ENCODE assay signal across 1 cellular context in genomic region chr14:90827919-90828610, GRCh38.
TF ChIP-seq lines count a peak whose summit lies in the region.

No MANE protein-coding gene starts in this region.

TF ChIP-seq in HEK293, 187 proteins besides CTCF, POLR2A, EP300 and RAD21 (continued from another document and continues in another):
- peak; percentile 69 for TF ChIP-seq ZBTB26 (tag by site-specific recombination; optimal IDR thresholded peaks at IDR 0.05)
- TF ChIP-seq ZNF174 (tag by site-specific recombination; IDR thresholded peaks at IDR 0.05) = no peak
- TF ChIP-seq ZNF335 (tag by site-specific recombination; conservative IDR thresholded peaks at IDR 0.05) = peak; percentile 63
- TF ChIP-seq IKZF3 (tag by site-specific recombination; IDR thresholded peaks at IDR 0.05) = peak; percentile 48
- peak; percentile 40; the same call in 1 of the 2 replicates for TF ChIP-seq INSM2 (tag by site-specific recombination; IDR thresholded peaks at IDR 0.05)
- peak; percentile 67; the same call in 1 of the 2 replicates for TF ChIP-seq EGR2 (tag by site-specific recombination; IDR thresholded peaks at IDR 0.05; ENCODE audit: low read depth)
- no peak for TF ChIP-seq ZNF548 (tag by site-specific recombination; IDR thresholded peaks at IDR 0.05)
- no peak for TF ChIP-seq ZSCAN16 (tag by site-specific recombination; IDR thresholded peaks at IDR 0.05)
- peak; percentile 90 for TF ChIP-seq KLF10 (tag by site-specific recombination; IDR thresholded peaks at IDR 0.05)
- TF ChIP-seq ZNF561 (tag by site-specific recombination; IDR thresholded peaks at IDR 0.05; ENCODE audit: borderline replicate concordance) = 0 out of 2 replicates have a peak, but pooled peaks have one; percentile 45
- TF ChIP-seq ZFP3 (tag by site-specific recombination; IDR thresholded peaks at IDR 0.05; ENCODE audit: low read depth) = no peak
- no peak for TF ChIP-seq ZNF280C (tag by site-specific recombination; IDR thresholded peaks at IDR 0.05)
- TF ChIP-seq GLIS1 (tag by site-specific recombination; IDR thresholded peaks at IDR 0.05) = peak; percentile 54; the same call in 1 of the 2 replicates
- TF ChIP-seq ZNF501 (tag by site-specific recombination; IDR thresholded peaks at IDR 0.05) = peak; percentile 86
- TF ChIP-seq ZNF560 (tag by site-specific recombination; IDR thresholded peaks at IDR 0.05; ENCODE audit: borderline replicate concordance) = no peak
- TF ChIP-seq ZNF2 (tag by site-specific recombination; IDR thresholded peaks at IDR 0.05) = 0 out of 2 replicates have a peak, but pooled peaks have one; percentile 48
- no peak for TF ChIP-seq ZNF292 (tag by site-specific recombination; IDR thresholded peaks at IDR 0.05; ENCODE audit: borderline replicate concordance, low read depth)
- peak; percentile 83 for TF ChIP-seq ZFHX2 (tag by site-specific recombination; conservative IDR thresholded peaks at IDR 0.05)
- TF ChIP-seq ZNF629 (tag by site-specific recombination; IDR thresholded peaks at IDR 0.05) = peak; percentile 63
- peak; percentile 68; the same call in 1 of the 2 replicates for TF ChIP-seq ZXDB (tag by site-specific recombination; IDR thresholded peaks at IDR 0.05)
- TF ChIP-seq ZBTB17 (tag by site-specific recombination; IDR thresholded peaks at IDR 0.05) = peak; percentile 74
- TF ChIP-seq BCL6B (tag by site-specific recombination; IDR thresholded peaks at IDR 0.05) = no peak
- TF ChIP-seq GFI1B (tag by site-specific recombination; IDR thresholded peaks at IDR 0.05) = no peak
- TF ChIP-seq ZIC2 (tag by site-specific recombination; IDR thresholded peaks at IDR 0.05) = peak; percentile 27
- no peak for TF ChIP-seq ZNF529 (tag by site-specific recombination; IDR thresholded peaks at IDR 0.05; ENCODE audit: insufficient replicate concordance)
- TF ChIP-seq PRDM1 (tag by site-specific recombination; IDR thresholded peaks at IDR 0.05) = no peak
- no peak for TF ChIP-seq ZNF140 (tag by site-specific recombination; IDR thresholded peaks at IDR 0.05)
- TF ChIP-seq ZNF664 (tag by site-specific recombination; IDR thresholded peaks at IDR 0.05) = no peak
- no peak for TF ChIP-seq ZNF623 (tag by site-specific recombination; IDR thresholded peaks at IDR 0.05)
- TF ChIP-seq ZNF558 (tag by site-specific recombination; IDR thresholded peaks at IDR 0.05) = no peak
- TF ChIP-seq SP7 (tag by site-specific recombination; IDR thresholded peaks at IDR 0.05) = peak; percentile 59; the same call in 1 of the 2 replicates
- 0 out of 2 replicates have a peak, but pooled peaks have one; percentile 22 for TF ChIP-seq ZSCAN23 (tag by site-specific recombination; IDR thresholded peaks at IDR 0.05)
- peak; percentile 72; the same call in 1 of the 2 replicates for TF ChIP-seq ZFP69B (tag by site-specific recombination; IDR thresholded peaks at IDR 0.05)
- peak; percentile 57; the same call in 1 of the 2 replicates for TF ChIP-seq MZF1 (tag by site-specific recombination; IDR thresholded peaks at IDR 0.05; ENCODE audit: borderline replicate concordance)
- peak; percentile 70 for TF ChIP-seq ZNF600 (tag by site-specific recombination; IDR thresholded peaks at IDR 0.05)
- peak; percentile 64 for TF ChIP-seq ZSCAN30 (tag by site-specific recombination; IDR thresholded peaks at IDR 0.05)
- TF ChIP-seq, protein P1, sequence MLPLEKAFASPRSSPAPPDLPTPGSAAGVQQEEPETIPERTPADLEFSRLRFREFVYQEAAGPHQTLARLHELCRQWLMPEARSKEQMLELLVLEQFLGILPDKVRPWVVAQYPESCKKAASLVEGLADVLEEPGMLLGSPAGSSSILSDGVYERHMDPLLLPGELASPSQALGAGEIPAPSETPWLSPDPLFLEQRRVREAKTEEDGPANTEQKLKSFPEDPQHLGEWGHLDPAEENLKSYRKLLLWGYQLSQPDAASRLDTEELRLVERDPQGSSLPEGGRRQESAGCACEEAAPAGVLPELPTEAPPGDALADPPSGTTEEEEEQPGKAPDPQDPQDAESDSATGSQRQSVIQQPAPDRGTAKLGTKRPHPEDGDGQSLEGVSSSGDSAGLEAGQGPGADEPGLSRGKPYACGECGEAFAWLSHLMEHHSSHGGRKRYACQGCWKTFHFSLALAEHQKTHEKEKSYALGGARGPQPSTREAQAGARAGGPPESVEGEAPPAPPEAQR (tag by site-specific recombination; IDR thresholded peaks at IDR 0.05) = no peak
- peak; percentile 53 for TF ChIP-seq ZNF513 (tag by site-specific recombination; IDR thresholded peaks at IDR 0.05)
- TF ChIP-seq OVOL3 (tag by site-specific recombination; IDR thresholded peaks at IDR 0.05) = no peak
- no peak for TF ChIP-seq ZNF654 (tag by site-specific recombination; IDR thresholded peaks at IDR 0.05; ENCODE audit: low read depth)
- 0 out of 2 replicates have a peak, but pooled peaks have one; percentile 25 for TF ChIP-seq ZFP37 (tag by site-specific recombination; IDR thresholded peaks at IDR 0.05)
- TF ChIP-seq, protein P2, sequence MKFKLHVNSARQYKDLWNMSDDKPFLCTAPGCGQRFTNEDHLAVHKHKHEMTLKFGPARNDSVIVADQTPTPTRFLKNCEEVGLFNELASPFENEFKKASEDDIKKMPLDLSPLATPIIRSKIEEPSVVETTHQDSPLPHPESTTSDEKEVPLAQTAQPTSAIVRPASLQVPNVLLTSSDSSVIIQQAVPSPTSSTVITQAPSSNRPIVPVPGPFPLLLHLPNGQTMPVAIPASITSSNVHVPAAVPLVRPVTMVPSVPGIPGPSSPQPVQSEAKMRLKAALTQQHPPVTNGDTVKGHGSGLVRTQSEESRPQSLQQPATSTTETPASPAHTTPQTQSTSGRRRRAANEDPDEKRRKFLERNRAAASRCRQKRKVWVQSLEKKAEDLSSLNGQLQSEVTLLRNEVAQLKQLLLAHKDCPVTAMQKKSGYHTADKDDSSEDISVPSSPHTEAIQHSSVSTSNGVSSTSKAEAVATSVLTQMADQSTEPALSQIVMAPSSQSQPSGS (tag by site-specific recombination; IDR thresholded peaks at IDR 0.05; ENCODE audit: low read depth) = peak; percentile 93
- TF ChIP-seq ZBTB8A (tag by site-specific recombination; IDR thresholded peaks at IDR 0.05) = peak; percentile 69
- TF ChIP-seq ZNF692 (tag by site-specific recombination; IDR thresholded peaks at IDR 0.05) = peak; percentile 88
- peak; percentile 90 for TF ChIP-seq SP2 (tag by site-specific recombination; IDR thresholded peaks at IDR 0.05)
- TF ChIP-seq, protein P3, sequence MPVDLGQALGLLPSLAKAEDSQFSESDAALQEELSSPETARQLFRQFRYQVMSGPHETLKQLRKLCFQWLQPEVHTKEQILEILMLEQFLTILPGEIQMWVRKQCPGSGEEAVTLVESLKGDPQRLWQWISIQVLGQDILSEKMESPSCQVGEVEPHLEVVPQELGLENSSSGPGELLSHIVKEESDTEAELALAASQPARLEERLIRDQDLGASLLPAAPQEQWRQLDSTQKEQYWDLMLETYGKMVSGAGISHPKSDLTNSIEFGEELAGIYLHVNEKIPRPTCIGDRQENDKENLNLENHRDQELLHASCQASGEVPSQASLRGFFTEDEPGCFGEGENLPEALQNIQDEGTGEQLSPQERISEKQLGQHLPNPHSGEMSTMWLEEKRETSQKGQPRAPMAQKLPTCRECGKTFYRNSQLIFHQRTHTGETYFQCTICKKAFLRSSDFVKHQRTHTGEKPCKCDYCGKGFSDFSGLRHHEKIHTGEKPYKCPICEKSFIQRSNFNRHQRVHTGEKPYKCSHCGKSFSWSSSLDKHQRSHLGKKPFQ (tag by site-specific recombination; IDR thresholded peaks at IDR 0.05) = no peak
- no peak for TF ChIP-seq MEIS1 (CRISPR knock-in tag; IDR thresholded peaks at IDR 0.05; ENCODE audit: borderline replicate concordance)
- 0 out of 2 replicates have a peak, but pooled peaks have one; percentile 19 for TF ChIP-seq PATZ1 (tag by site-specific recombination; IDR thresholded peaks at IDR 0.05)
- TF ChIP-seq SP3 (tag by site-specific recombination; IDR thresholded peaks at IDR 0.05) = peak; percentile 94
- no peak for TF ChIP-seq HOXD13 (CRISPR knock-in tag; IDR thresholded peaks at IDR 0.05; ENCODE audit: borderline replicate concordance)
